10 cellular contexts compared by ENCODE assay signal in genomic region chr2:90207454-90208058, GRCh38.
DNase-seq lines count a peak whose midpoint lies in the region; ATAC-seq and TF ChIP-seq lines count a peak whose summit lies in the region.
"Had no signal": no experiment of that assay in that cellular context is flagged by ENCODE, and none has a peak within 500 bp of the region (broad histone marks: within the 10 kb centered on the region; RNA-seq: fewer than 3 reads in every experiment).

No MANE protein-coding gene starts in this region.

- TF ChIP-seq CTCF in GM06990 (IDR thresholded peaks at IDR 0.05; ENCODE audit: insufficient read depth, low read length, poor library complexity, severe bottlenecking) = peak; percentile 59
- peak; percentile 41 for TF ChIP-seq CTCF in liver (IDR thresholded peaks at IDR 0.05; ENCODE audit: low read depth, low read length, missing input control)
- no peak for TF ChIP-seq CTCF in suprapubic skin (IDR thresholded peaks at IDR 0.05)

- 19% methylated on average over 1 of the region's 1 CpG for WGBS in liver
- WGBS in suprapubic skin = 9% methylated on average over 1 of the region's 1 CpG

- no peak overlapping the region for H3K27ac Mint-ChIP-seq in stimulated activated effector memory CD8-positive, alpha-beta T cell treated with anti-CD3 and anti-CD28 coated beads, Interleukin-12 subunit alpha, Interleukin-12 subunit beta, amount 100 ng/mL, for 72 hours

- H3K4me1 Mint-ChIP-seq in stimulated activated effector memory CD8-positive, alpha-beta T cell treated with anti-CD3 and anti-CD28 coated beads, Interleukin-12 subunit alpha, Interleukin-12 subunit beta, amount 100 ng/mL, for 72 hours = no peaks in the 10 kb centered on the region

- TF ChIP-seq POLR2A in suprapubic skin (IDR thresholded peaks at IDR 0.05) = no peak

- TF ChIP-seq EP300 in suprapubic skin (IDR thresholded peaks at IDR 0.05) = no peak

- no peaks in the 10 kb centered on the region for H3K36me3 Mint-ChIP-seq in stimulated activated effector memory CD8-positive, alpha-beta T cell treated with anti-CD3 and anti-CD28 coated beads, Interleukin-12 subunit alpha, Interleukin-12 subunit beta, amount 100 ng/mL, for 72 hours

- H3K27me3 ChIP-seq in GM06990 (replicated peaks; ENCODE audit: control insufficient read depth, insufficient read depth, low read length) = no peaks in the 10 kb centered on the region
- no peaks in the 10 kb centered on the region for H3K27me3 ChIP-seq in liver (ENCODE audit: control insufficient read depth in 4 of 4, insufficient read depth in 4 of 4, low read length in 3 of 4)
- peaks cover 7% of the 10 kb centered on the region for H3K27me3 ChIP-seq in suprapubic skin
- H3K27me3 ChIP-seq: uterus had no signal

- H3K36me3 ChIP-seq in GM06990 (ENCODE audit: control insufficient read depth, insufficient read depth, low read length) = no peaks in the 10 kb centered on the region
- no peaks in the 10 kb centered on the region for H3K36me3 ChIP-seq in liver (ENCODE audit: control insufficient read depth in 4 of 4, insufficient read depth in 3 of 4, low read depth in 1 of 4, low read length in 3 of 4)
- H3K36me3 ChIP-seq in suprapubic skin = no peaks in the 10 kb centered on the region
- H3K36me3 ChIP-seq: uterus had no signal

- TF ChIP-seq RAD21 in liver (IDR thresholded peaks at IDR 0.05) = peak; percentile 65 to 75

- no peak for ATAC-seq in stimulated activated effector memory CD8-positive, alpha-beta T cell treated with anti-CD3 and anti-CD28 coated beads, Interleukin-12 subunit alpha, Interleukin-12 subunit beta, amount 100 ng/mL, for 72 hours

- H3K27ac ChIP-seq in liver (ENCODE audit: low read depth in 1 of 2, low read length in 2 of 2) = no peak overlapping the region
- no peak overlapping the region for H3K27ac ChIP-seq in suprapubic skin
- H3K27ac ChIP-seq: parathyroid adenoma, uterus had no signal

- no peak overlapping the region for H3K9ac ChIP-seq in liver (ENCODE audit: low read depth in 1 of 2, low read length in 2 of 2)
- H3K9ac ChIP-seq: parathyroid adenoma had no signal

- H3K4me3 Mint-ChIP-seq in stimulated activated effector memory CD8-positive, alpha-beta T cell treated with anti-CD3 and anti-CD28 coated beads, Interleukin-12 subunit alpha, Interleukin-12 subunit beta, amount 100 ng/mL, for 72 hours = no peak overlapping the region

- no peak for DNase-seq in GM06990 (ENCODE audit: extremely low read depth, insufficient read length)
- peak; percentile 7 for DNase-seq in H4 (ENCODE audit: low spot score)
- DNase-seq in RPMI7951 (ENCODE audit: low read depth) = peak; percentile 16
- DNase-seq in NOMO-1 treated with DMSO at 0.1 percent for 48 hours (lab: John Stamatoyannopoulos, UW; ENCODE audit: unreplicated experiment) = no peak
- no peak for DNase-seq in suprapubic skin (ENCODE audit: low spot score in 2 of 2)
- DNase-seq in HuH-7.5 (ENCODE audit: low spot score) = no peak
- no peak for DNase-seq in stimulated activated effector memory CD8-positive, alpha-beta T cell treated with anti-CD3 and anti-CD28 coated beads, Interleukin-12 subunit alpha, Interleukin-12 subunit beta, amount 100 ng/mL, for 72 hours (ENCODE audit: low spot score in 2 of 2)
- DNase-seq: uterus had no signal

- no peak overlapping the region for H3K4me3 ChIP-seq in GM06990 (replicated peaks; ENCODE audit: low read depth, low read length)
- H3K4me3 ChIP-seq in liver (ENCODE audit: low read depth in 1 of 3, low read length in 3 of 3) = no peak overlapping the region
- no peak overlapping the region for H3K4me3 ChIP-seq in suprapubic skin
- H3K4me3 ChIP-seq: uterus had no signal

- H3K9me3 ChIP-seq in liver (ENCODE audit: control insufficient read depth in 4 of 4, low read length in 3 of 4) (no peaks in the 10 kb centered on the region), suprapubic skin (no peaks in the 10 kb centered on the region)
- H3K9me3 ChIP-seq: uterus had no signal

- peaks cover 4% of the 10 kb centered on the region for H3K9me3 Mint-ChIP-seq in stimulated activated effector memory CD8-positive, alpha-beta T cell treated with anti-CD3 and anti-CD28 coated beads, Interleukin-12 subunit alpha, Interleukin-12 subunit beta, amount 100 ng/mL, for 72 hours

- H3K4me1 ChIP-seq in liver (ENCODE audit: control insufficient read depth in 4 of 4, insufficient read depth in 4 of 4, low read length in 3 of 4) = no peaks in the 10 kb centered on the region
- H3K4me1 ChIP-seq in suprapubic skin = no peaks in the 10 kb centered on the region
- H3K4me1 ChIP-seq: parathyroid adenoma, uterus had no signal

TF ChIP-seq in liver, 16 proteins besides CTCF, POLR2A, EP300 and RAD21:
- TF ChIP-seq JUND (IDR thresholded peaks at IDR 0.05) = no peak
- no peak for TF ChIP-seq TAF1 (conservative IDR thresholded peaks at IDR 0.05)
- no peak for TF ChIP-seq RXRA (IDR thresholded peaks at IDR 0.05)
- TF ChIP-seq HNF4G (IDR thresholded peaks at IDR 0.05) = no peak
- no peak for TF ChIP-seq YY1 (IDR thresholded peaks at IDR 0.05)
- no peak for TF ChIP-seq ATF3 (IDR thresholded peaks at IDR 0.05)
- no peak for TF ChIP-seq FOXA1 (IDR thresholded peaks at IDR 0.05)
- no peak for TF ChIP-seq GABPA (IDR thresholded peaks at IDR 0.05 in 1 of 2, conservative IDR thresholded peaks at IDR 0.05 in 1 of 2)
- no peak for TF ChIP-seq NR2F2 (IDR thresholded peaks at IDR 0.05)
- no peak for TF ChIP-seq HNF4A (conservative IDR thresholded peaks at IDR 0.05)
- TF ChIP-seq EGR1 (IDR thresholded peaks at IDR 0.05; ENCODE audit: low read depth in 2 of 2) = no peak
- TF ChIP-seq MAX (IDR thresholded peaks at IDR 0.05) = no peak
TF ChIP-seq in liver: peak in this region for 0.

Comparison
In these comparisons a context has a peak if more than half of its experiments do, and no peak if none do; other contexts are left out.
1. DNase-seq: peak in H4 (single experiment) and RPMI7951 (single experiment); none in GM06990 (single experiment), NOMO-1 treated with DMSO at 0.1 percent for 48 hours (single experiment), suprapubic skin (0 of 2), HuH-7.5 (single experiment) and stimulated activated effector memory CD8-positive, alpha-beta T cell treated with anti-CD3 and anti-CD28 coated beads, Interleukin-12 subunit alpha, Interleukin-12 subunit beta, amount 100 ng/mL, for 72 hours (0 of 2).
2. CTCF ChIP-seq: peak in GM06990 (single experiment) and liver (single experiment); none in suprapubic skin (0 of 2).